ENCODE assay signal across 15 cellular contexts in genomic region chr21:21165063-21165645, GRCh38.
DNase-seq lines count a peak whose midpoint lies in the region; ATAC-seq and TF ChIP-seq lines count a peak whose summit lies in the region.
"Had no signal": no experiment of that assay in that cellular context is flagged by ENCODE, and none has a peak within 500 bp of the region (broad histone marks: within the 10 kb centered on the region; RNA-seq: fewer than 3 reads in every experiment).

No MANE protein-coding gene starts in this region.

- intact Hi-C loops in sciatic nerve (cut with DNase I): no loop called here
- intact Hi-C loops in naive thymus-derived CD4-positive, alpha-beta T cell (cut with micrococcal nuclease): loop anchor here in 1 of 2 donors (2.0 to 10.0 kb wide), 2 partner anchors 520 to 1628 kb away; no protein-coding TSS in a partner anchor

- H3K36me3 Mint-ChIP-seq in naive thymus-derived CD4-positive, alpha-beta T cell: peaks cover 0 to 1% (median 0%) of the 10 kb centered on the region in 5 donors
- H3K36me3 Mint-ChIP-seq: stimulated activated memory B cell treated with anti-CD40 and anti-IgM and Interleukin-4, amounts not matched to agents 10 μg/mL and 1 μg/mL and 100 μg/mL, for 72 hours had no signal

- no peak for TF ChIP-seq CTCF in fibroblast of villous mesenchyme (IDR thresholded peaks at IDR 0.05; ENCODE audit: insufficient read depth, low read depth, low read length)

- no peaks in the 10 kb centered on the region for H3K36me3 ChIP-seq in naive thymus-derived CD4-positive, alpha-beta T cell (ENCODE audit: control insufficient read depth in 2 of 3, insufficient read depth in 3 of 3, low read length in 3 of 3)
- H3K36me3 ChIP-seq: esophagus squamous epithelium had no signal

- H3K27me3 Mint-ChIP-seq in naive thymus-derived CD4-positive, alpha-beta T cell: peaks cover 0 to 2% (median 0%) of the 10 kb centered on the region in 5 donors
- H3K27me3 Mint-ChIP-seq: stimulated activated memory B cell treated with anti-CD40 and anti-IgM and Interleukin-4, amounts not matched to agents 10 μg/mL and 1 μg/mL and 100 μg/mL, for 72 hours had no signal

- no peak overlapping the region for H3K27ac Mint-ChIP-seq in naive thymus-derived CD4-positive, alpha-beta T cell
- H3K27ac Mint-ChIP-seq: activated T-helper 2 cell treated with anti-CD3 and anti-CD28 coated beads, Interferon-gamma antibody, Interleukin-2, Interleukin-4, amounts not matched to agents 10 μg/mL and 5 μg/mL and 100 μg/mL, durations not matched to agents 14 hours and 24 hours and 36 hours; stimulated activated memory B cell treated with anti-CD40 and anti-IgM and Interleukin-4, amounts not matched to agents 10 μg/mL and 1 μg/mL and 100 μg/mL, for 72 hours had no signal

- H3K27me3 ChIP-seq in naive thymus-derived CD4-positive, alpha-beta T cell (ENCODE audit: control insufficient read depth in 2 of 2, insufficient read depth in 2 of 2, low read length in 2 of 2): no peaks in the 10 kb centered on the region
- H3K27me3 ChIP-seq: esophagus squamous epithelium had no signal

- no peaks in the 10 kb centered on the region for H3K4me1 ChIP-seq in naive thymus-derived CD4-positive, alpha-beta T cell (ENCODE audit: control insufficient read depth in 2 of 2, insufficient read depth in 2 of 2, low read length in 2 of 2)
- H3K4me1 ChIP-seq: esophagus squamous epithelium had no signal

- CTCF ChIA-PET in naive thymus-derived CD4-positive, alpha-beta T cell (lab: Charles Lee): interaction anchor here (1.0 kb wide), 1 partner anchor 1627 kb away, joined by 3 read pairs; no protein-coding TSS in a partner anchor

- POLR2A ChIA-PET in naive thymus-derived CD4-positive, alpha-beta T cell (lab: Charles Lee): no interaction called here

- peaks cover 0 to 8% (median 0%) of the 10 kb centered on the region in 7 donors for H3K4me1 Mint-ChIP-seq in naive thymus-derived CD4-positive, alpha-beta T cell

- H3K9me3 ChIP-seq in naive thymus-derived CD4-positive, alpha-beta T cell (ENCODE audit: control insufficient read depth in 2 of 3, low read length in 3 of 3): no peaks in the 10 kb centered on the region
- H3K9me3 ChIP-seq: esophagus squamous epithelium had no signal

- peak; percentile 97 for ATAC-seq in sciatic nerve
- ATAC-seq in naive thymus-derived CD4-positive, alpha-beta T cell: no peak
- ATAC-seq in GM18907 (IDR thresholded peaks at IDR 0.05; ENCODE audit: unreplicated experiment): no peak
- ATAC-seq: stimulated activated memory B cell treated with anti-CD40 and anti-IgM and Interleukin-4, amounts not matched to agents 10 μg/mL and 1 μg/mL and 100 μg/mL, for 72 hours had no signal

- DNase-seq in EL (peak; percentile 90), SK-N-DZ (ENCODE audit: low spot score) (peak; percentile 87), fibroblast of villous mesenchyme (ENCODE audit: low read depth) (peak; percentile 91), sciatic nerve (ENCODE audit: low spot score) (no peak), activated gamma-delta T cell treated with Interleukin-2 at 50 U/mL for 16 hours (no peak), RKO (ENCODE audit: low spot score) (no peak)
- DNase-seq in naive thymus-derived CD4-positive, alpha-beta T cell: no peak
- DNase-seq: activated CD4-positive, alpha-beta T cell treated with anti-CD3 and anti-CD28 coated beads for 48 hours; esophagus squamous epithelium; NCI-H1694; nucleus accumbens; stimulated activated CD4-positive, alpha-beta T cell treated with anti-CD3 and anti-CD28 coated beads, Interleukin-2, amount 100 ng/mL, for 24 hours had no signal

- H3K9me3 Mint-ChIP-seq in naive thymus-derived CD4-positive, alpha-beta T cell: peaks cover 0 to 4% (median 0%) of the 10 kb centered on the region in 11 donors
- H3K9me3 Mint-ChIP-seq: stimulated activated memory B cell treated with anti-CD40 and anti-IgM and Interleukin-4, amounts not matched to agents 10 μg/mL and 1 μg/mL and 100 μg/mL, for 72 hours had no signal

- H3K4me3 ChIP-seq in fibroblast of villous mesenchyme (ENCODE audit: low read depth, low read length): no peak overlapping the region
- no peak overlapping the region for H3K4me3 ChIP-seq in naive thymus-derived CD4-positive, alpha-beta T cell (ENCODE audit: low read length)
- H3K4me3 ChIP-seq: esophagus squamous epithelium had no signal

- no peak overlapping the region for H3K27ac ChIP-seq in naive thymus-derived CD4-positive, alpha-beta T cell (ENCODE audit: low read depth, low read length)
- H3K27ac ChIP-seq: esophagus squamous epithelium had no signal

- H3K4me3 Mint-ChIP-seq in naive thymus-derived CD4-positive, alpha-beta T cell: no peak overlapping the region
- H3K4me3 Mint-ChIP-seq: stimulated activated memory B cell treated with anti-CD40 and anti-IgM and Interleukin-4, amounts not matched to agents 10 μg/mL and 1 μg/mL and 100 μg/mL, for 72 hours had no signal

Comparison
In these comparisons a context has a peak if more than half of its experiments do, and no peak if none do; other contexts are left out.
1. DNase-seq: peak in EL (single experiment), SK-N-DZ (single experiment) and fibroblast of villous mesenchyme (single experiment); none in sciatic nerve (single experiment), activated gamma-delta T cell treated with Interleukin-2 at 50 U/mL for 16 hours (single experiment), RKO (single experiment) and naive thymus-derived CD4-positive, alpha-beta T cell (0 of 9).